12 cellular contexts compared by ENCODE assay signal in the genomic region with DNA sequence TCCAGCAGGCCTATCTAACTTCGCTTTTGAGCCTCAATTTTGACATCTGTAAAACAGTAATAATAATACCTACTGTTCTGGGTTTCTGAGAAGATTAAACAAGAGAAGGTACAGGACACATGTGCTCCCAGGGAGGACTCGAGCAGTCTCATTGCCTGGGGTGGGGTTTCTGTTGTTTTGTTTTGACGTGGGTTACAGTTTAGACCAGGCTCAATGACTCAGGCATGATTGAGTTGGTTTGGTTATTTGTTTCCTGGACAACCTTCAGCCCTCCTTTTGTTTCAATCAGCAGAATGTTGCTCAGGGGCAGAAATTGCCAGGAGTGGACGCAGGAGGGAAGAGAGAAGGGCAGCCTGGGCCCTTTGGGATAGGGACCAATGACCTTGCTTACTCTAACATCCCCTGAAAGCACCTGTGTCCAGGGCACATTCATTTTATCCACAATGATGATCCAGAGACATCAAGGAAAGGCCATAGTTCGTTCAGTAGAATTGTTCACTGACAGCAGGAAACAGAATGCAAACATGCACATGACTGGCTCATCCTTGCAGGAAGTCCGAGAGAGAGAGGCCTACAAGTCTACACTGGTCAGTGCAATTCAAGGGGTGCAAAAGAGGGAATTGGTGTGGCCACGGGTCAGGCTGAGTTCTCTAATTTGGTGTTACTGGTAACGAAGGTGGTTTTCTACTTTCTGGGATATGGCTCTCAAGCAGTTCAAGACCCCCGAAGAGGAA.
A peak's percentile ranks its signal among the peaks of the same experiment; 100 is the strongest.
DNase-seq lines count a peak whose midpoint lies in the region; ATAC-seq and TF ChIP-seq lines count a peak whose summit lies in the region.
"Had no signal": no experiment of that assay in that cellular context is flagged by ENCODE, and none has a peak within 500 bp of the region (broad histone marks: within the 10 kb centered on the region; RNA-seq: fewer than 3 reads in every experiment).

No MANE protein-coding gene starts in this region.

- peak; percentile 20 for DNase-seq in BJ (ENCODE audit: low read depth)
- DNase-seq in HFFc6: peak; percentile 82
- DNase-seq in activated gamma-delta T cell treated with anti-CD3 and anti-CD28 coated beads, Interleukin-2, amount 50 U/mL, for 16 hours (ENCODE audit: low read depth): peak; percentile 25
- peak; percentile 78 for DNase-seq in iris pigment epithelial cell (ENCODE audit: low read depth)
- no peak for DNase-seq in HK-2 (ENCODE audit: unreplicated experiment)
- DNase-seq: OCI-M1 had no signal

- ATAC-seq in GM21390 (IDR thresholded peaks at IDR 0.05; ENCODE audit: unreplicated experiment) (no peak), GM18520 (IDR thresholded peaks at IDR 0.05; ENCODE audit: unreplicated experiment) (no peak), HG03025 (IDR thresholded peaks at IDR 0.05; ENCODE audit: low FRiP score, unreplicated experiment) (no peak)
- ATAC-seq: gastroesophageal sphincter had no signal

- CTCF ChIA-PET in BJ (lab: Yijun Ruan, JAX): interaction anchor here (0.6 to 1.4 kb wide), 2 partner anchors 17 to 44 kb away, joined by 3 to 4 read pairs; no protein-coding TSS in a partner anchor

- H3K36me3 ChIP-seq in BJ (ENCODE audit: control insufficient read depth, insufficient read depth, low read length): no peaks in the 10 kb centered on the region

- TF ChIP-seq CTCF in BJ (IDR thresholded peaks at IDR 0.05; ENCODE audit: insufficient read depth, low read depth, low read length) (no peak), HFFc6 (IDR thresholded peaks at IDR 0.05) (no peak)

- peak overlapping the region; percentile 65 for H3K4me3 Mint-ChIP-seq in HFFc6
- H3K4me3 Mint-ChIP-seq: nephron had no signal

- peak overlapping the region; percentile 99 for H3K27ac Mint-ChIP-seq in HFFc6

- POLR2A ChIA-PET in BJ (lab: Charles Lee): no interaction called here

- H3K4me3 ChIP-seq in BJ (ENCODE audit: low read depth, low read length): no peak overlapping the region
- H3K4me3 ChIP-seq: gastroesophageal sphincter had no signal

- H3K4me1 Mint-ChIP-seq in HFFc6 (ENCODE audit: low read depth): peaks cover 66% of the 10 kb centered on the region
- H3K4me1 Mint-ChIP-seq: nephron had no signal

- H3K9me3 Mint-ChIP-seq in HFFc6: peaks cover 6% of the 10 kb centered on the region; the same call in 1 of the 2 replicates

- H3K27me3 Mint-ChIP-seq in HFFc6 (ENCODE audit: insufficient read depth): peaks cover 2% of the 10 kb centered on the region; the same call in 1 of the 2 replicates
- H3K27me3 Mint-ChIP-seq: IgD-negative memory B cell had no signal

- H3K36me3 Mint-ChIP-seq in HFFc6 (ENCODE audit: low read depth): peaks cover 38% of the 10 kb centered on the region

- H3K27me3 ChIP-seq in BJ (ENCODE audit: control insufficient read depth, insufficient read depth, low read length): no peaks in the 10 kb centered on the region
- H3K27me3 ChIP-seq: gastroesophageal sphincter had no signal
